Comparison of ENCODE assay signal across 13 cellular contexts in genomic region chr4:173192375-173193162, GRCh38. TPM values are rescaled to one million over a fixed set of nuclear protein-coding genes. Genes with fewer than 3 reads are reported as not detected.
DNase-seq lines count a peak whose midpoint lies in the region; ATAC-seq and TF ChIP-seq lines count a peak whose summit lies in the region.
"Had no signal": no experiment of that assay in that cellular context is flagged by ENCODE, and none has a peak within 500 bp of the region (broad histone marks: within the 10 kb centered on the region; RNA-seq: fewer than 3 reads in every experiment).

No MANE protein-coding gene starts in this region.

- 83% methylated on average over 7 of the region's 7 CpGs for WGBS in right cardiac atrium

- intact Hi-C loops in colonic mucosa (cut with DNase I) = no loop called here
- intact Hi-C loops in right cardiac atrium (cut with DNase I) = no loop called here

- H3K4me1 Mint-ChIP-seq in stimulated activated effector memory CD8-positive, alpha-beta T cell treated with anti-CD3 and anti-CD28 coated beads, Interleukin-12 subunit alpha, Interleukin-12 subunit beta, amount 100 ng/mL, for 72 hours = peaks cover 35% of the 10 kb centered on the region

- no peaks in the 10 kb centered on the region for H3K9me3 Mint-ChIP-seq in stimulated activated effector memory CD8-positive, alpha-beta T cell treated with anti-CD3 and anti-CD28 coated beads, Interleukin-12 subunit alpha, Interleukin-12 subunit beta, amount 100 ng/mL, for 72 hours

- H3K4me3 Mint-ChIP-seq in stimulated activated effector memory CD8-positive, alpha-beta T cell treated with anti-CD3 and anti-CD28 coated beads, Interleukin-12 subunit alpha, Interleukin-12 subunit beta, amount 100 ng/mL, for 72 hours = no peak overlapping the region

- H3K9me3 ChIP-seq in colonic mucosa = no peaks in the 10 kb centered on the region
- H3K9me3 ChIP-seq in right atrium auricular region = no peaks in the 10 kb centered on the region
- H3K9me3 ChIP-seq in right cardiac atrium (ENCODE audit: control insufficient read depth, low read length) = no peaks in the 10 kb centered on the region
- H3K9me3 ChIP-seq: ovary, tibial artery had no signal

- no peak for ATAC-seq in stimulated activated effector memory CD8-positive, alpha-beta T cell treated with anti-CD3 and anti-CD28 coated beads, Interleukin-12 subunit alpha, Interleukin-12 subunit beta, amount 100 ng/mL, for 72 hours
- ATAC-seq in right cardiac atrium = no peak
- ATAC-seq: left cardiac atrium had no signal

- peak; percentile 48 for DNase-seq in Caki2 (ENCODE audit: low read depth)
- peak; percentile 16 for DNase-seq in MV-4-11 (lab: John Stamatoyannopoulos, UW)
- DNase-seq in colonic mucosa = no peak
- no peak for DNase-seq in H7
- DNase-seq in right atrium auricular region (ENCODE audit: low spot score) = no peak
- no peak for DNase-seq in stimulated activated effector memory CD8-positive, alpha-beta T cell treated with anti-CD3 and anti-CD28 coated beads, Interleukin-12 subunit alpha, Interleukin-12 subunit beta, amount 100 ng/mL, for 72 hours (ENCODE audit: low spot score in 2 of 2)
- DNase-seq in right cardiac atrium = no peak
- DNase-seq: left cardiac atrium, NCI-H2081 treated with DMSO at 0.1 percent for 48 hours, ovary, tibial artery had no signal

- TF ChIP-seq CTCF in 22Rv1 (IDR thresholded peaks at IDR 0.05) = peak; percentile 43
- no peak for TF ChIP-seq CTCF in colonic mucosa (IDR thresholded peaks at IDR 0.05)
- no peak for TF ChIP-seq CTCF in right atrium auricular region (IDR thresholded peaks at IDR 0.05)

- H3K36me3 ChIP-seq in colonic mucosa = no peaks in the 10 kb centered on the region
- no peaks in the 10 kb centered on the region for H3K36me3 ChIP-seq in H7 (replicated peaks; ENCODE audit: control insufficient read depth, insufficient read depth, low read length)
- no peaks in the 10 kb centered on the region for H3K36me3 ChIP-seq in right atrium auricular region
- H3K36me3 ChIP-seq: ovary, tibial artery had no signal

- H3K4me3 ChIP-seq in colonic mucosa = no peak overlapping the region
- no peak overlapping the region for H3K4me3 ChIP-seq in H7 (ENCODE audit: insufficient read depth, low read depth, low read length)
- no peak overlapping the region for H3K4me3 ChIP-seq in right atrium auricular region
- no peak overlapping the region for H3K4me3 ChIP-seq in right cardiac atrium (ENCODE audit: low read length)
- H3K4me3 ChIP-seq: ovary, tibial artery had no signal

- no peaks in the 10 kb centered on the region for H3K36me3 Mint-ChIP-seq in stimulated activated effector memory CD8-positive, alpha-beta T cell treated with anti-CD3 and anti-CD28 coated beads, Interleukin-12 subunit alpha, Interleukin-12 subunit beta, amount 100 ng/mL, for 72 hours

- H3K27ac ChIP-seq in 22Rv1 (peak overlapping the region; percentile 97), colonic mucosa (peak overlapping the region; percentile 42), right atrium auricular region (no peak overlapping the region), right cardiac atrium (ENCODE audit: low read length) (no peak overlapping the region)
- H3K27ac ChIP-seq: HL-60, ovary, tibial artery had no signal

- H3K9ac ChIP-seq in colonic mucosa (ENCODE audit: low read depth in 2 of 2, low read length in 2 of 2) = no peak overlapping the region

- H3K4me1 ChIP-seq in colonic mucosa = peaks cover 5% of the 10 kb centered on the region
- no peaks in the 10 kb centered on the region for H3K4me1 ChIP-seq in right atrium auricular region
- H3K4me1 ChIP-seq in right cardiac atrium (ENCODE audit: control insufficient read depth, insufficient read depth, low read length) = no peaks in the 10 kb centered on the region

- H3K27me3 ChIP-seq in colonic mucosa = no peaks in the 10 kb centered on the region
- no peaks in the 10 kb centered on the region for H3K27me3 ChIP-seq in H7 (ENCODE audit: control insufficient read depth, insufficient read depth, low read length)
- no peaks in the 10 kb centered on the region for H3K27me3 ChIP-seq in right atrium auricular region
- no peaks in the 10 kb centered on the region for H3K27me3 ChIP-seq in right cardiac atrium (ENCODE audit: control insufficient read depth, insufficient read depth)
- H3K27me3 ChIP-seq: ovary, tibial artery had no signal

- in situ Hi-C loops in Caki2 (cut with HindIII; ENCODE audit: low pct_unique_long_range_greater_than_20kb, low sequenced_read_pairs) = no loop called here

- no peak overlapping the region for H3K27ac Mint-ChIP-seq in stimulated activated effector memory CD8-positive, alpha-beta T cell treated with anti-CD3 and anti-CD28 coated beads, Interleukin-12 subunit alpha, Interleukin-12 subunit beta, amount 100 ng/mL, for 72 hours

RNA-seq across cellular contexts. Expression of gene GALNT7, which starts 24.0 kb away (rescaled TPM):
- 19.3 and 31.6 TPM in 2 replicates for total RNA-seq in Caki2 (2014; rRNA removed; shearing (Covaris generic); ENCODE audit: low replicate concordance)
- total RNA-seq in colonic mucosa = 100 to 1,000 TPM in 1 of 2 donors, 10 to 100 TPM in 1; 83.5 to 138 TPM
- 39.4 and 54.0 TPM in 2 replicates for total RNA-seq in H7 (2014; rRNA removed; shearing (Covaris generic))
- 1 to 10 TPM; 5.4 to 6.5 TPM for total RNA-seq in right atrium auricular region
- 10 to 100 TPM in 1 of 4 donors, 1 to 10 TPM in 3; 7.0 to 11.0 (median 8.4) TPM for total RNA-seq in right cardiac atrium
- 3.6 TPM for polyA plus RNA-seq in right cardiac atrium

Comparison
In these comparisons a context has a peak if more than half of its experiments do, and no peak if none do; other contexts are left out.
1. H3K27ac ChIP-seq: peak in 22Rv1 (single experiment) and colonic mucosa (single experiment); none in right atrium auricular region (0 of 2) and right cardiac atrium (single experiment).
2. DNase-seq: peak in Caki2 (single experiment) and MV-4-11 (single experiment); none in colonic mucosa (single experiment), H7 (single experiment), right atrium auricular region (single experiment), stimulated activated effector memory CD8-positive, alpha-beta T cell treated with anti-CD3 and anti-CD28 coated beads, Interleukin-12 subunit alpha, Interleukin-12 subunit beta, amount 100 ng/mL, for 72 hours (0 of 2) and right cardiac atrium (0 of 3).